Comparison of ENCODE assay signal across 9 cellular contexts in genomic region chr12:49825360-49825970, GRCh38. TPM values are rescaled to one million over a fixed set of nuclear protein-coding genes. Genes with fewer than 3 reads are reported as not detected.
DNase-seq lines count a peak whose midpoint lies in the region; ATAC-seq and TF ChIP-seq lines count a peak whose summit lies in the region.
"Had no signal": no experiment of that assay in that cellular context is flagged by ENCODE, and none has a peak within 500 bp of the region (broad histone marks: within the 10 kb centered on the region; RNA-seq: fewer than 3 reads in every experiment).

No MANE protein-coding gene starts in this region.

- H3K36me3 ChIP-seq in tibial nerve, result peaks cover 0 to 9% (median 0%) of the 10 kb centered on the region in 3 donors

- WGBS in tibial nerve, 2 donors, result 21 to 31% methylated on average over 5 of the region's 5 CpGs

- DNase-seq in SIG-M5 treated with dmso at 0.1 percent for 504 hours (lab: John Stamatoyannopoulos, UW; ENCODE audit: unreplicated experiment), result peak; percentile 77
- no peak for DNase-seq in SIG-M5 (lab: John Stamatoyannopoulos, UW)
- DNase-seq in caudate nucleus (lab: John Stamatoyannopoulos, UW), result peak in 4 of 61 donors; percentile 16 to 36 (median 20)
- peak; percentile 46 for DNase-seq in medulla oblongata (ENCODE audit: extremely low spot score)
- DNase-seq in tibial nerve (ENCODE audit: low spot score in 2 of 2), result no peak
- no peak for DNase-seq in NCI-H345 (lab: John Stamatoyannopoulos, UW)

- H3K27ac ChIP-seq in caudate nucleus (ENCODE audit: low read depth, low read length), result peak overlapping the region; percentile 60
- peak overlapping the region; percentile 38 to 96 (median 91) for H3K27ac ChIP-seq in tibial nerve
- H3K27ac ChIP-seq: A549 had no signal

- ATAC-seq in GM18867 (IDR thresholded peaks at IDR 0.05; ENCODE audit: unreplicated experiment) (no peak), GM19467 (IDR thresholded peaks at IDR 0.05; ENCODE audit: unreplicated experiment) (no peak)
- ATAC-seq: A549 had no signal

- no peaks in the 10 kb centered on the region for H3K27me3 ChIP-seq in tibial nerve

- H3K4me3 ChIP-seq in tibial nerve, result peak overlapping the region in 2 of 4 donors; percentile 1 to 91
- H3K4me3 ChIP-seq: A549 had no signal

- TF ChIP-seq POLR2A in tibial nerve (IDR thresholded peaks at IDR 0.05), result no peak

- TF ChIP-seq CTCF in tibial nerve (IDR thresholded peaks at IDR 0.05), result no peak

- no peaks in the 10 kb centered on the region for H3K9me3 ChIP-seq in tibial nerve
- H3K9me3 ChIP-seq: A549 had no signal

- TF ChIP-seq EP300 in tibial nerve (IDR thresholded peaks at IDR 0.05), result no peak

- H3K4me1 ChIP-seq in tibial nerve, result peaks cover 0 to 80% (median 44%) of the 10 kb centered on the region in 4 donors

RNA-seq across cellular contexts. Expression of gene NCKAP5L, which starts 2.7 kb away (rescaled TPM):
- total RNA-seq in tibial nerve, result 10 to 100 TPM; 36.1 to 70.2 (median 44.7) TPM

RNA-seq across cellular contexts. Expression of gene BCDIN3D, which starts 17.4 kb away (rescaled TPM):
- 1 to 10 TPM; 1.2 to 4.2 (median 2.5) TPM for total RNA-seq in tibial nerve

Comparison
In these comparisons a context has a peak if more than half of its experiments do, and no peak if none do; other contexts are left out.
1. DNase-seq: peak in SIG-M5 treated with dmso at 0.1 percent for 504 hours (single experiment) and medulla oblongata (single experiment); none in SIG-M5 (single experiment), tibial nerve (0 of 2) and NCI-H345 (single experiment).